In genomic region chr11:95095858-95096587, GRCh38 we compare ENCODE assay signal across 8 cellular contexts. TPM values are rescaled to one million over a fixed set of nuclear protein-coding genes. Genes with fewer than 3 reads are reported as not detected.
A peak's percentile ranks its signal among the peaks of the same experiment; 100 is the strongest.
DNase-seq lines count a peak whose midpoint lies in the region; ATAC-seq and TF ChIP-seq lines count a peak whose summit lies in the region.

No MANE protein-coding gene starts in this region.

- no peak for TF ChIP-seq CTCF in CD14-positive monocyte (IDR thresholded peaks at IDR 0.05)

- no peaks in the 10 kb centered on the region for H3K27me3 Mint-ChIP-seq in activated T-cell treated with anti-CD3 and anti-CD28 coated beads, Interleukin-2, amount 50 U/mL, for 4 hours (ENCODE audit: low read depth)
- peaks cover 6 to 11% (median 10%) of the 10 kb centered on the region in 3 donors for H3K27me3 Mint-ChIP-seq in CD14-positive monocyte (ENCODE audit: low read depth in 3 of 3)

- peak; percentile 33 to 71 for ATAC-seq in activated T-cell treated with anti-CD3 and anti-CD28 coated beads, Interleukin-2, amount 50 U/mL, for 4 hours
- ATAC-seq in HG02840 (IDR thresholded peaks at IDR 0.05; ENCODE audit: low FRiP score, unreplicated experiment): peak; percentile 64

- H3K4me1 Mint-ChIP-seq in activated T-cell treated with anti-CD3 and anti-CD28 coated beads, Interleukin-2, amount 50 U/mL, for 4 hours (ENCODE audit: low read depth): peaks cover 70% of the 10 kb centered on the region
- peaks cover 16% of the 10 kb centered on the region for H3K4me1 Mint-ChIP-seq in CD14-positive monocyte

- no peak for DNase-seq in activated T-cell treated with anti-CD3 and anti-CD28 coated beads, Interleukin-2, amount 50 U/mL, for 4 hours
- DNase-seq in activated T-cell treated with anti-CD3 and anti-CD28 coated beads, Interleukin-2, amount 50 U/mL, for 48 hours: no peak
- DNase-seq in NOMO-1 treated with dmso at 0.1 percent for 144 hours (lab: John Stamatoyannopoulos, UW; ENCODE audit: unreplicated experiment) (peak; percentile 8), iris pigment epithelial cell (ENCODE audit: low read depth) (peak; percentile 85), NCI-H510A treated with DMSO at 0.1 percent for 48 hours (lab: John Stamatoyannopoulos, UW) (no peak), NCI-H774 (lab: John Stamatoyannopoulos, UW) (no peak), CD14-positive monocyte (ENCODE audit: low spot score) (no peak)

- intact Hi-C loops in CD14-positive monocyte (cut with micrococcal nuclease): no loop called here

- peak overlapping the region; percentile 50 for H3K4me3 Mint-ChIP-seq in activated T-cell treated with anti-CD3 and anti-CD28 coated beads, Interleukin-2, amount 50 U/mL, for 4 hours
- no peak overlapping the region for H3K4me3 Mint-ChIP-seq in CD14-positive monocyte

- H3K36me3 Mint-ChIP-seq in activated T-cell treated with anti-CD3 and anti-CD28 coated beads, Interleukin-2, amount 50 U/mL, for 4 hours (ENCODE audit: insufficient read depth): peaks cover 16% of the 10 kb centered on the region
- H3K36me3 Mint-ChIP-seq in CD14-positive monocyte: peaks cover 0 to 12% of the 10 kb centered on the region in 2 donors

- no peaks in the 10 kb centered on the region for H3K9me3 Mint-ChIP-seq in activated T-cell treated with anti-CD3 and anti-CD28 coated beads, Interleukin-2, amount 50 U/mL, for 4 hours
- H3K9me3 Mint-ChIP-seq in CD14-positive monocyte: peaks cover 0 to 1% (median 0%) of the 10 kb centered on the region in 7 donors

- no peak overlapping the region for H3K27ac Mint-ChIP-seq in CD14-positive monocyte

RNA-seq across cellular contexts. Expression of gene ENDOD1, which starts 6.4 kb away (rescaled TPM):
- 10 to 100 TPM; 15.1 to 30.4 (median 21.0) TPM for total RNA-seq in activated T-cell treated with anti-CD3 and anti-CD28 coated beads, Interleukin-2, amount 50 U/mL, for 4 hours
- 1 to 10 TPM; 3.2 to 3.4 TPM for polyA plus RNA-seq in CD14-positive monocyte

RNA-seq across cellular contexts. Expression of gene SRSF8, which starts 29.3 kb away (rescaled TPM):
- total RNA-seq in activated T-cell treated with anti-CD3 and anti-CD28 coated beads, Interleukin-2, amount 50 U/mL, for 4 hours: 10 to 100 TPM; 51.7 to 63.4 (median 56.1) TPM
- 10 to 100 TPM; 24.4 to 24.9 TPM for polyA plus RNA-seq in CD14-positive monocyte

RNA-seq across cellular contexts. Expression of gene KDM4F, which starts 46.8 kb away (rescaled TPM):
- not detected for total RNA-seq in activated T-cell treated with anti-CD3 and anti-CD28 coated beads, Interleukin-2, amount 50 U/mL, for 4 hours
- not detected for polyA plus RNA-seq in CD14-positive monocyte

Comparison
In these comparisons a context has a peak if more than half of its experiments do, and no peak if none do; other contexts are left out.
1. DNase-seq: peak in NOMO-1 treated with dmso at 0.1 percent for 144 hours (single experiment) and iris pigment epithelial cell (single experiment); none in activated T-cell treated with anti-CD3 and anti-CD28 coated beads, Interleukin-2, amount 50 U/mL, for 4 hours (single experiment), activated T-cell treated with anti-CD3 and anti-CD28 coated beads, Interleukin-2, amount 50 U/mL, for 48 hours (0 of 2), NCI-H510A treated with DMSO at 0.1 percent for 48 hours (single experiment), NCI-H774 (single experiment) and CD14-positive monocyte (single experiment).